Comparison of ENCODE assay signal across 21 cellular contexts in the genomic region with DNA sequence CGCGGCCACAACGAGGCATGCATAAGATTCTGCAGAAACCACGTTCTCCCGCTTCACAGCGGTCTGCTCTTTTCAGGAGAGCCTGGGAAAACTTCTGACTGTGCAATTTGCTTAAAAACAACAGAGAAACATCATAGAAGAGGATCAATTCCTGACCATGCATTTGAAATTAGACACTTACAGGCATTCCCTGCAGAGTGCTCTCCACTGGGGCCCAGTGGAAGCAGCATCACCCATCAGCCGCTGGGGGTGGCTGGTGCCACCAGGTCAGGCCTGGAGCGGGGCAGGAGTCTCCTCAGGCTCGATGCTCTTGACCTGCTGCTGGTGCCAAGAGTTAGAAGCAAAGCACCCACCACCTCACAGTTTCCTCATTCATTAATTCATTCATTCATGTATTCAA.
DNase-seq lines count a peak whose midpoint lies in the region; ATAC-seq, FAIRE-seq and TF ChIP-seq lines count a peak whose summit lies in the region.
"Had no signal": no experiment of that assay in that cellular context is flagged by ENCODE, and none has a peak within 500 bp of the region (broad histone marks: within the 10 kb centered on the region; RNA-seq: fewer than 3 reads in every experiment).

No MANE protein-coding gene starts in this region.

- no peaks in the 10 kb centered on the region for H3K9me1 ChIP-seq in K562 (ENCODE audit: control insufficient read depth, insufficient read depth, low read length)

- no peaks in the 10 kb centered on the region for H3K36me3 Mint-ChIP-seq in neural progenitor cell

- WGBS in K562 (ENCODE audit: insufficient coverage, low coverage, missing lambda C conversion rate): 33% methylated on average over 9 of the region's 9 CpGs

- H3K9me3 ChIP-seq in K562 (replicated peaks; ENCODE audit: control insufficient read depth, insufficient read depth, low read depth, low read length) (no peaks in the 10 kb centered on the region), neural progenitor cell (ENCODE audit: low read depth) (peaks cover 10% of the 10 kb centered on the region), left lung (peaks cover 0 to 9% of the 10 kb centered on the region in 2 donors)
- H3K9me3 ChIP-seq: A549, Caco-2, HAP-1 had no signal

- H3F3A ChIP-seq in neural progenitor cell (ENCODE audit: low read depth): peaks cover 14% of the 10 kb centered on the region

- H3K4me3 ChIP-seq in K562 (no peak overlapping the region), neural progenitor cell (no peak overlapping the region), left lung (no peak overlapping the region)
- H3K4me3 ChIP-seq: A549, GM23248, HAP-1 had no signal

- no peak overlapping the region for H3K27ac ChIP-seq in K562 (ENCODE audit: extremely low read depth, low read depth, low read length)
- H3K27ac ChIP-seq in neural progenitor cell: no peak overlapping the region
- H3K27ac ChIP-seq in left lung: no peak overlapping the region
- H3K27ac ChIP-seq: 22Rv1, A549, C4-2B, GM23248, HL-60 had no signal

- H3K9me3 Mint-ChIP-seq in neural progenitor cell: peaks cover 20% of the 10 kb centered on the region

- no peak for TF ChIP-seq POLR2A in K562 (conservative IDR thresholded peaks at IDR 0.05)

- TF ChIP-seq EP300 in K562 (IDR thresholded peaks at IDR 0.05; ENCODE audit: low read length): no peak

- peak overlapping the region; percentile 69 for H3K4me3 Mint-ChIP-seq in neural progenitor cell
- H3K4me3 Mint-ChIP-seq: CD4-positive, alpha-beta T cell had no signal

- ATAC-seq in K562 (peak; percentile 65), GM19328 (IDR thresholded peaks at IDR 0.05; ENCODE audit: unreplicated experiment) (no peak), left lung (no peak)
- ATAC-seq: A549 had no signal

- FAIRE-seq in K562 (lab: Jason Lieb, UNC): no peak
- FAIRE-seq: A549, D721Med, G401.6, GM12891, GM19239 had no signal

- H3K27me3 ChIP-seq in K562 (ENCODE audit: control insufficient read depth in 2 of 2, insufficient read depth in 2 of 2, low read length in 2 of 2): peaks cover 3 to 11% of the 10 kb centered on the region in 2 experiments; a peak in 1 of 5 replicates
- no peaks in the 10 kb centered on the region for H3K27me3 ChIP-seq in neural progenitor cell
- H3K27me3 ChIP-seq in left lung: peaks cover 0 to 24% of the 10 kb centered on the region in 2 donors

- H4K20me1 ChIP-seq in K562 (replicated peaks; ENCODE audit: control insufficient read depth, insufficient read depth, low read length) (no peaks in the 10 kb centered on the region), neural progenitor cell (ENCODE audit: low read depth) (no peaks in the 10 kb centered on the region)

- POLR2A ChIA-PET in K562 (lab: Yijun Ruan, JAX): interaction anchor here (0.9 kb wide), 1 partner anchor 11 kb away, joined by 3 read pairs; no protein-coding TSS in a partner anchor

- H3K4me1 ChIP-seq in K562 (replicated peaks in 1 of 2; ENCODE audit: control insufficient read depth in 2 of 2, insufficient read depth in 2 of 2, low read length in 2 of 2): peaks cover 0 to 8% of the 10 kb centered on the region in 2 experiments; a peak in 1 of 5 replicates
- peaks cover 29% of the 10 kb centered on the region for H3K4me1 ChIP-seq in neural progenitor cell
- H3K4me1 ChIP-seq in left lung: no peaks in the 10 kb centered on the region
- H3K4me1 ChIP-seq: A549, Caco-2, HAP-1 had no signal

- DNase-seq in DMS 273 (lab: John Stamatoyannopoulos, UW; ENCODE audit: unreplicated experiment): peak; percentile 95
- no peak for DNase-seq in DMS 273 treated with DMSO at 0.1 percent for 48 hours (lab: John Stamatoyannopoulos, UW)
- DNase-seq in K562 (ENCODE audit: extremely low read depth in 1 of 4, low spot score in 3 of 4): no peak
- DNase-seq in neural progenitor cell (ENCODE audit: low spot score): no peak
- no peak for DNase-seq in left lung
- DNase-seq in stimulated activated CD4-positive, alpha-beta T cell treated with anti-CD3 and anti-CD28 coated beads, Interleukin-15, amount 100 ng/mL, for 24 hours: no peak
- DNase-seq: AML-193; Caco-2; CD4-positive, alpha-beta T cell; DMS79 treated with DMSO at 0.1 percent for 48 hours; GM23248 had no signal

- H3K27me3 Mint-ChIP-seq in neural progenitor cell (ENCODE audit: insufficient read depth, low read depth): peaks cover 22% of the 10 kb centered on the region

- H2AFZ ChIP-seq in K562 (ENCODE audit: low read depth, low read length): no peak overlapping the region
- H2AFZ ChIP-seq in neural progenitor cell (replicated peaks): peak overlapping the region; percentile 79
- H2AFZ ChIP-seq: GM23248 had no signal

- 0 out of 6 replicates have a peak, but pooled peaks of 1 of the 3 experiments have one; percentile 16 for TF ChIP-seq CTCF in K562 (IDR thresholded peaks at IDR 0.05 in 2 of 3, conservative IDR thresholded peaks at IDR 0.05 in 1 of 3; ENCODE audit: insufficient read depth in 2 of 3, low read depth in 1 of 3, low read length in 3 of 3)
- TF ChIP-seq CTCF in neural progenitor cell (IDR thresholded peaks at IDR 0.05): no peak
- TF ChIP-seq CTCF in left lung (IDR thresholded peaks at IDR 0.05): no peak

- TF ChIP-seq RAD21 in K562 (CRISPR knock-in tag; conservative IDR thresholded peaks at IDR 0.05 in 1 of 2, IDR thresholded peaks at IDR 0.05 in 1 of 2): peak in 1 of 2 experiments; percentile 15; a peak in 1 of 4 replicates

- BruUV-seq in K562 (replicated peaks; lab: Mats Ljungman, UMichigan): no TSS peak

- H3K9ac ChIP-seq in K562 (ENCODE audit: insufficient read depth in 1 of 2, low read depth in 2 of 2, low read length in 2 of 2) (no peak overlapping the region), neural progenitor cell (no peak overlapping the region)
- H3K9ac ChIP-seq: GM23248 had no signal

- CTCF ChIA-PET in K562 (lab: Yijun Ruan, JAX; ENCODE audit: low intra/inter-chr PET ratio): no interaction called here

- H3K36me3 ChIP-seq in K562 (ENCODE audit: control insufficient read depth, insufficient read depth, low read length): no peaks in the 10 kb centered on the region
- H3K36me3 ChIP-seq in neural progenitor cell: peaks cover under 1% of the 10 kb centered on the region
- H3K36me3 ChIP-seq in left lung: no peaks in the 10 kb centered on the region
- H3K36me3 ChIP-seq: HAP-1 had no signal

- peaks cover 62% of the 10 kb centered on the region for H3K4me1 Mint-ChIP-seq in neural progenitor cell

- H3K4me2 ChIP-seq in K562 (ENCODE audit: insufficient read depth, low read length) (no peak overlapping the region), neural progenitor cell (no peak overlapping the region)
- H3K4me2 ChIP-seq: A549 had no signal

- peak overlapping the region; percentile 48 for H3K27ac Mint-ChIP-seq in neural progenitor cell
- H3K27ac Mint-ChIP-seq: CD4-positive, alpha-beta T cell had no signal

- H3K79me2 ChIP-seq in K562 (ENCODE audit: control insufficient read depth, insufficient read depth, low read length): no peaks in the 10 kb centered on the region
- no peaks in the 10 kb centered on the region for H3K79me2 ChIP-seq in neural progenitor cell (ENCODE audit: low read depth)

- intact Hi-C loops in K562 (cut with micrococcal nuclease) (no loop called here), left lung (cut with DNase I) (no loop called here)

- in situ Hi-C loops in K562 (cut with MboI): no loop called here

TF ChIP-seq in K562, 482 proteins besides CTCF, POLR2A, EP300 and RAD21:
- peak; percentile 77 for TF ChIP-seq ZNF24 (IDR thresholded peaks at IDR 0.05)
- no peak for TF ChIP-seq ELF4 (CRISPR knock-in tag; IDR thresholded peaks at IDR 0.05)
TF ChIP-seq in K562: peak in this region for 1.
